Comparison of ENCODE assay signal across 1 cellular context in the genomic region with DNA sequence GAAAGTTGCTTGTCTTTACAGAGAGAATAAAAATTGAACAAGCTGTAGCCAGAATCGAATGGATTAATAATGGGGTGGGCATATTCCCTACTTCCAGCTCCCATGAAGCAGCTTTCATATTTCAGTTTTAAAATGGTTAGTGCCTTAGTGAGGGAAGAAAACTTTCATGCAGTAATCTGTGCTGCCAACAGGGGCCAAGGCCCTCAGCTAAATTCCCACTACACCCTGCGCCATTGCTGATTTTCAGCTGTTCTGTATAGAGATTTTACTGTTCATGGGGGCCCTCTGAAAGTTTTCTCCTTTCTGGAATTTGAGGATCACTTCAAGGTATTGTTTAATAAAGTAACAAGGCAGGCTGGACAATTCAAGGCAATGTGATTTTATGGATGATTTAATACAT.
TF ChIP-seq lines count a peak whose summit lies in the region.

No MANE protein-coding gene starts in this region.

TF ChIP-seq in SK-N-SH, 30 proteins besides CTCF, POLR2A, EP300 and RAD21 (continued from another document):
- TF ChIP-seq, protein P1, sequence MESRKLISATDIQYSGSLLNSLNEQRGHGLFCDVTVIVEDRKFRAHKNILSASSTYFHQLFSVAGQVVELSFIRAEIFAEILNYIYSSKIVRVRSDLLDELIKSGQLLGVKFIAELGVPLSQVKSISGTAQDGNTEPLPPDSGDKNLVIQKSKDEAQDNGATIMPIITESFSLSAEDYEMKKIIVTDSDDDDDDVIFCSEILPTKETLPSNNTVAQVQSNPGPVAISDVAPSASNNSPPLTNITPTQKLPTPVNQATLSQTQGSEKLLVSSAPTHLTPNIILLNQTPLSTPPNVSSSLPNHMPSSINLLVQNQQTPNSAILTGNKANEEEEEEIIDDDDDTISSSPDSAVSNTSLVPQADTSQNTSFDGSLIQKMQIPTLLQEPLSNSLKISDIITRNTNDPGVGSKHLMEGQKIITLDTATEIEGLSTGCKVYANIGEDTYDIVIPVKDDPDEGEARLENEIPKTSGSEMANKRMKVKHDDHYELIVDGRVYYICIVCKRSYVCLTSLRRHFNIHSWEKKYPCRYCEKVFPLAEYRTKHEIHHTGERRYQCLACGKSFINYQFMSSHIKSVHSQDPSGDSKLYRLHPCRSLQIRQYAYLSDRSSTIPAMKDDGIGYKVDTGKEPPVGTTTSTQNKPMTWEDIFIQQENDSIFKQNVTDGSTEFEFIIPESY (IDR thresholded peaks at IDR 0.05; ENCODE audit: borderline replicate concordance, low read depth) = no peak
- no peak for TF ChIP-seq CHD2 (IDR thresholded peaks at IDR 0.05; ENCODE audit: low read length, partially characterized antibody)
- TF ChIP-seq SIN3A (IDR thresholded peaks at IDR 0.05; ENCODE audit: borderline replicate concordance, low read depth, low read length) = no peak
- TF ChIP-seq, protein P2, sequence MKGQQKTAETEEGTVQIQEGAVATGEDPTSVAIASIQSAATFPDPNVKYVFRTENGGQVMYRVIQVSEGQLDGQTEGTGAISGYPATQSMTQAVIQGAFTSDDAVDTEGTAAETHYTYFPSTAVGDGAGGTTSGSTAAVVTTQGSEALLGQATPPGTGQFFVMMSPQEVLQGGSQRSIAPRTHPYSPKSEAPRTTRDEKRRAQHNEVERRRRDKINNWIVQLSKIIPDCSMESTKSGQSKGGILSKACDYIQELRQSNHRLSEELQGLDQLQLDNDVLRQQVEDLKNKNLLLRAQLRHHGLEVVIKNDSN (IDR thresholded peaks at IDR 0.05; ENCODE audit: borderline replicate concordance, low read depth) = no peak
- no peak for TF ChIP-seq NFIC (IDR thresholded peaks at IDR 0.05; ENCODE audit: borderline replicate concordance)
- no peak for TF ChIP-seq RFX5 (IDR thresholded peaks at IDR 0.05; ENCODE audit: low read length)
- TF ChIP-seq YY1 (IDR thresholded peaks at IDR 0.05; ENCODE audit: low read depth) = no peak
- no peak for TF ChIP-seq MXI1 (IDR thresholded peaks at IDR 0.05; ENCODE audit: low read depth, low read length)
- TF ChIP-seq JUND (IDR thresholded peaks at IDR 0.05) = no peak
- no peak for TF ChIP-seq TCF12 (IDR thresholded peaks at IDR 0.05)
- TF ChIP-seq EZH2phosphoT487 (IDR thresholded peaks at IDR 0.05; ENCODE audit: borderline replicate concordance, low read depth) = no peak
- no peak for TF ChIP-seq RCOR1 (IDR thresholded peaks at IDR 0.05; ENCODE audit: low read length)
- TF ChIP-seq MEF2A (IDR thresholded peaks at IDR 0.05; ENCODE audit: borderline replicate concordance, low read depth) = no peak
- TF ChIP-seq FOSL2 (IDR thresholded peaks at IDR 0.05; ENCODE audit: borderline replicate concordance, low read depth) = no peak
- TF ChIP-seq NRF1 (IDR thresholded peaks at IDR 0.05; ENCODE audit: low read depth, low read length) = no peak
- TF ChIP-seq SMC3 (IDR thresholded peaks at IDR 0.05; ENCODE audit: low read depth, low read length) = no peak
- TF ChIP-seq, protein P3, sequence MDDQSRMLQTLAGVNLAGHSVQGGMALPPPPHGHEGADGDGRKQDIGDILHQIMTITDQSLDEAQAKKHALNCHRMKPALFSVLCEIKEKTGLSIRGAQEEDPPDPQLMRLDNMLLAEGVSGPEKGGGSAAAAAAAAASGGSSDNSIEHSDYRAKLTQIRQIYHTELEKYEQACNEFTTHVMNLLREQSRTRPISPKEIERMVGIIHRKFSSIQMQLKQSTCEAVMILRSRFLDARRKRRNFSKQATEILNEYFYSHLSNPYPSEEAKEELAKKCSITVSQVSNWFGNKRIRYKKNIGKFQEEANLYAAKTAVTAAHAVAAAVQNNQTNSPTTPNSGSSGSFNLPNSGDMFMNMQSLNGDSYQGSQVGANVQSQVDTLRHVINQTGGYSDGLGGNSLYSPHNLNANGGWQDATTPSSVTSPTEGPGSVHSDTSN (IDR thresholded peaks at IDR 0.05) = no peak
TF ChIP-seq in SK-N-SH: peak in this region for 0.
